Comparison of ENCODE assay signal across 1 cellular context in the genomic region with DNA sequence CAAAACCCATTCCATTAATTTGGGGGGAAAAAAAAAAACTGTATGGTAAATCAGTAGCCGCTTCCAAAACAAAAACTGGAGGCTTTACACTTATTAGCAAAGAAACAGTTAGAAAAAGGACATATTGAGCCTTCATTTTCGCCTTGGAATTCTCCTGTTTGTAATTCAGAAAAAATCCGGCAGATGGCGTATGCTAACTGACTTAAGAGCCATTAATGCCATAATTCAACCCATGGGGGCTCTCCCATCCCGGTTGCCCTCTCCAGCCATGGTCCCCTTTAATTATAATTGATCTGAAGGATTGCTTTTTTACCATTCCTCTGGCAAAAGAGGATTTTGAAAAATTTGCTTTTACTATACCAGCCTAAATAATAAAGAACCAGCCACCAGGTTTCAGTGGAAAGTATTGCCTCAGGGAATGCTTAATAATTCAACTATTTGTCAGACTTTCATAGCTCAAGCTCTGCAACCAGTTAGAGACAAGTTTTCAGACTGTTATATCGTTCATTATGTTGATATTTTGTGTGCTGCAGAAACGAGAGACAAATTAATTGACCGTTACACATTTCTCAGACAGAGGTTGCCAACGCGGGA.
TF ChIP-seq lines count a peak whose summit lies in the region.

No MANE protein-coding gene starts in this region.

TF ChIP-seq in WTC11, 78 proteins besides CTCF, POLR2A, EP300 and RAD21 (continued from another document):
- TF ChIP-seq, protein P1, sequence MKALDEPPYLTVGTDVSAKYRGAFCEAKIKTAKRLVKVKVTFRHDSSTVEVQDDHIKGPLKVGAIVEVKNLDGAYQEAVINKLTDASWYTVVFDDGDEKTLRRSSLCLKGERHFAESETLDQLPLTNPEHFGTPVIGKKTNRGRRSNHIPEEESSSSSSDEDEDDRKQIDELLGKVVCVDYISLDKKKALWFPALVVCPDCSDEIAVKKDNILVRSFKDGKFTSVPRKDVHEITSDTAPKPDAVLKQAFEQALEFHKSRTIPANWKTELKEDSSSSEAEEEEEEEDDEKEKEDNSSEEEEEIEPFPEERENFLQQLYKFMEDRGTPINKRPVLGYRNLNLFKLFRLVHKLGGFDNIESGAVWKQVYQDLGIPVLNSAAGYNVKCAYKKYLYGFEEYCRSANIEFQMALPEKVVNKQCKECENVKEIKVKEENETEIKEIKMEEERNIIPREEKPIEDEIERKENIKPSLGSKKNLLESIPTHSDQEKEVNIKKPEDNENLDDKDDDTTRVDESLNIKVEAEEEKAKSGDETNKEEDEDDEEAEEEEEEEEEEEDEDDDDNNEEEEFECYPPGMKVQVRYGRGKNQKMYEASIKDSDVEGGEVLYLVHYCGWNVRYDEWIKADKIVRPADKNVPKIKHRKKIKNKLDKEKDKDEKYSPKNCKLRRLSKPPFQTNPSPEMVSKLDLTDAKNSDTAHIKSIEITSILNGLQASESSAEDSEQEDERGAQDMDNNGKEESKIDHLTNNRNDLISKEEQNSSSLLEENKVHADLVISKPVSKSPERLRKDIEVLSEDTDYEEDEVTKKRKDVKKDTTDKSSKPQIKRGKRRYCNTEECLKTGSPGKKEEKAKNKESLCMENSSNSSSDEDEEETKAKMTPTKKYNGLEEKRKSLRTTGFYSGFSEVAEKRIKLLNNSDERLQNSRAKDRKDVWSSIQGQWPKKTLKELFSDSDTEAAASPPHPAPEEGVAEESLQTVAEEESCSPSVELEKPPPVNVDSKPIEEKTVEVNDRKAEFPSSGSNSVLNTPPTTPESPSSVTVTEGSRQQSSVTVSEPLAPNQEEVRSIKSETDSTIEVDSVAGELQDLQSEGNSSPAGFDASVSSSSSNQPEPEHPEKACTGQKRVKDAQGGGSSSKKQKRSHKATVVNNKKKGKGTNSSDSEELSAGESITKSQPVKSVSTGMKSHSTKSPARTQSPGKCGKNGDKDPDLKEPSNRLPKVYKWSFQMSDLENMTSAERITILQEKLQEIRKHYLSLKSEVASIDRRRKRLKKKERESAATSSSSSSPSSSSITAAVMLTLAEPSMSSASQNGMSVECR (CRISPR knock-in tag; IDR thresholded peaks at IDR 0.05; ENCODE audit: borderline replicate concordance) = no peak
- no peak for TF ChIP-seq ZNF512 (CRISPR knock-in tag; IDR thresholded peaks at IDR 0.05; ENCODE audit: borderline replicate concordance)
